ENCODE assay signal across 16 cellular contexts in the genomic region with DNA sequence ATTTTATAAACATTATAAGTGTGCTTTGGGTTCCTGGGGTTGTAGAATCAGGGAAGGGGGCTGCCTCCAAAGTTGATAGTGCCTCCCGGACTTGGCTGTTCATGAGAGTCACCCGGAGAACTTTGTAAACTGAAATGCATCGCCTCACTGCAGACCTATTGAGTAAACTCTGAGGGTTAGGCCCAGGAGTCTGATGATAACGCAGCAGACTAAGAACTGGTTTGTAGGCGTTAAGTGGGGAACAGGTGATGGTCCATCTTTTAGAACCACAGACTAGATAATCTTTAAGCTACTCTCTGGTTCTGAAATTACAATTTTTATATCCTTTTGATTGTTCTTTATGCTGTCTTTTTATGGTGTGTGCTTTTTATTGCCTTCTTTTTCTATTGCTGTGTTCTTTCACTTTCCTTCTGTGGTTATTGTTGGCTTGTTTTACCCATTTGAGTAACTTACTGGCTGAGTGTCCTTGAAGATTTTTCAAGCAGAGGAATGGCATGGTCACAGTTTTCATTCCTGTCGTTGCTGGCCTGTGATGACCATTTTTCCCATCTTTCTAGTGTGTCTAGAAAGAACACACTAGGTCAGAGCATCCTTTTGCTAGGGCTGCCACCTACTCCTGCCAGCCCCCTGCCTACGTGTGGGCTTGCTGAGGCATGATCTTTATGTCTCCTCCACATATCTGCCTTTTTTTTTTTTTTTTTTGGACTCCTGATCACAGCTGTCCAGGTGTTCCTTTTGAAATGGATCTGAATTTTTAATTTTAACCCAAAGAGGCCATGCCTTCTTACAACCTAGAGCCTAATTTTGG. TPM values are rescaled to one million over a fixed set of nuclear protein-coding genes. Genes with fewer than 3 reads are reported as not detected.
A peak's percentile ranks its signal among the peaks of the same experiment; 100 is the strongest.
DNase-seq lines count a peak whose midpoint lies in the region; ATAC-seq, FAIRE-seq and TF ChIP-seq lines count a peak whose summit lies in the region.
"Had no signal": no experiment of that assay in that cellular context is flagged by ENCODE, and none has a peak within 500 bp of the region (broad histone marks: within the 10 kb centered on the region; RNA-seq: fewer than 3 reads in every experiment).

No MANE protein-coding gene starts in this region.

- TF ChIP-seq POLR2A in IMR-90 (IDR thresholded peaks at IDR 0.05; ENCODE audit: low read depth, low read length) (no peak), GM12891 (IDR thresholded peaks at IDR 0.05; ENCODE audit: low read depth, low read length) (no peak)

- no peak overlapping the region for H4K91ac ChIP-seq in IMR-90 (ENCODE audit: insufficient read depth, low read depth, low read length)

- no peak for FAIRE-seq in GM12891 (lab: Jason Lieb, UNC)

- no peak overlapping the region for H2BK120ac ChIP-seq in IMR-90 (ENCODE audit: low read depth, low read length)

- WGBS in IMR-90 (ENCODE audit: extremely low coverage in 2 of 2, insufficient read length in 1 of 2), 2 experiments = 96% methylated on average over 3 of the region's 7 CpGs; no CpG with 5 or more reads in 1 of the 2 experiments

- no peak overlapping the region for H2AFZ ChIP-seq in IMR-90 (replicated peaks; ENCODE audit: low read length, poor library complexity)

- peak; percentile 79 for ATAC-seq in GM19463 (IDR thresholded peaks at IDR 0.05; ENCODE audit: unreplicated experiment)
- no peak for ATAC-seq in IMR-90 (ENCODE audit: low read depth)
- ATAC-seq in HG02763 (IDR thresholded peaks at IDR 0.05; ENCODE audit: unreplicated experiment) = no peak
- ATAC-seq: left ventricle myocardium superior had no signal

- no peak overlapping the region for H3K4ac ChIP-seq in IMR-90 (ENCODE audit: low read depth, low read length)

- POLR2A ChIA-PET in IMR-90 (lab: Charles Lee; ENCODE audit: unreplicated experiment) (no interaction called here), A673 (lab: Charles Lee; ENCODE audit: low non-redundant PET) (no interaction called here)

- H3K9ac ChIP-seq in IMR-90 (ENCODE audit: low read depth, low read length) (no peak overlapping the region), mucosa of rectum (ENCODE audit: low read depth in 1 of 2, low read length in 2 of 2) (no peak overlapping the region)

- dilution Hi-C loops in IMR-90 (cut with HindIII; ENCODE audit: low sequenced_read_pairs, unreplicated experiment) = no loop called here

- peaks cover 18% of the 10 kb centered on the region for H3K4me1 ChIP-seq in IMR-90 (ENCODE audit: control insufficient read depth, insufficient read depth, low read length)
- H3K4me1 ChIP-seq in mucosa of rectum (ENCODE audit: control insufficient read depth in 2 of 2, insufficient read depth in 2 of 2, low read length in 2 of 2) = peaks cover 32 to 61% of the 10 kb centered on the region in 2 donors
- H3K4me1 ChIP-seq in A673 (ENCODE audit: insufficient read depth, low read length, poor library complexity, severe bottlenecking) = no peaks in the 10 kb centered on the region
- H3K4me1 ChIP-seq: breast epithelium had no signal

- no peak overlapping the region for H3K4me2 ChIP-seq in IMR-90 (ENCODE audit: low read depth, low read length)

- 0 out of 2 replicates have a peak overlapping the region, but pooled peaks have one; percentile 4 for H3K14ac ChIP-seq in IMR-90 (replicated peaks; ENCODE audit: low read depth, low read length)

- intact Hi-C loops in IMR-90 (cut with micrococcal nuclease) (no loop called here), A673 (cut with micrococcal nuclease; ENCODE audit: unreplicated experiment) (no loop called here)

- BruUV-seq in IMR-90 (replicated peaks; lab: Mats Ljungman, UMichigan) (no TSS peak), A673 (replicated peaks; lab: Mats Ljungman, UMichigan) (no TSS peak)

- no peak overlapping the region for H3K23ac ChIP-seq in IMR-90 (ENCODE audit: low read depth, low read length)

- no peak overlapping the region for H2AK9ac ChIP-seq in IMR-90 (replicated peaks; ENCODE audit: low read depth, low read length, poor library complexity)

- no peak overlapping the region for H2BK20ac ChIP-seq in IMR-90 (ENCODE audit: low read depth, low read length)

- DNase-seq in EH (ENCODE audit: low read depth) (peak; percentile 27), IMR-90 (no peak), A673 (ENCODE audit: low spot score) (no peak), GM12891 (ENCODE audit: insufficient read length, low spot score) (no peak), NCI-H69 (lab: John Stamatoyannopoulos, UW) (no peak)
- DNase-seq: activated naive CD4-positive, alpha-beta T cell treated with anti-CD3 and anti-CD28 coated beads, Interleukin-2, amount 50 U/mL, for 16 hours; activated T-cell treated with anti-CD3 and anti-CD28 coated beads for 4 hours; COR-L47; left ventricle myocardium superior; NCI-H1092; NCI-H345 had no signal

- H3K27me3 ChIP-seq in IMR-90 (ENCODE audit: control insufficient read depth, insufficient read depth, low read length) = no peaks in the 10 kb centered on the region
- no peaks in the 10 kb centered on the region for H3K27me3 ChIP-seq in mucosa of rectum (ENCODE audit: control insufficient read depth in 2 of 2, insufficient read depth in 2 of 2, low read length in 2 of 2)
- H3K27me3 ChIP-seq in A673 (replicated peaks; ENCODE audit: insufficient read depth, low read depth, low read length, poor library complexity) = no peaks in the 10 kb centered on the region
- H3K27me3 ChIP-seq: breast epithelium, suprapubic skin had no signal

- H3K79me1 ChIP-seq in IMR-90 (ENCODE audit: low read depth in 1 of 2, low read length in 2 of 2) = peaks cover 41 to 81% of the 10 kb centered on the region in 2 experiments

- in situ Hi-C loops in IMR-90 (cut with MboI; ENCODE audit: low sequenced_read_pairs) = no loop called here

- peaks cover 26% of the 10 kb centered on the region; the same call in 1 of the 2 replicates for H4K20me1 ChIP-seq in IMR-90 (ENCODE audit: insufficient read depth, low read length)

- no peak overlapping the region for H3K18ac ChIP-seq in IMR-90 (ENCODE audit: low read depth, low read length)

- H3K4me3 ChIP-seq in IMR-90 (ENCODE audit: insufficient read depth, low read depth, low read length) (no peak overlapping the region), mucosa of rectum (ENCODE audit: low read length in 2 of 2) (peak overlapping the region; percentile 20 to 55), A673 (ENCODE audit: low read depth, low read length, poor library complexity, severe bottlenecking) (no peak overlapping the region)
- H3K4me3 ChIP-seq: breast epithelium, suprapubic skin had no signal

- peaks cover 5% of the 10 kb centered on the region; the same call in 1 of the 2 replicates for H3K9me1 ChIP-seq in IMR-90 (ENCODE audit: insufficient read depth, low read length)

- CTCF ChIA-PET in IMR-90 (lab: Yijun Ruan, JAX) (interaction anchor here (0.7 kb wide), 1 partner anchor 47 kb away, joined by 4 read pairs; no protein-coding TSS in a partner anchor), A673 (lab: Charles Lee) (no interaction called here)

- H3K56ac ChIP-seq in IMR-90 (ENCODE audit: extremely low read depth, insufficient read depth, low read length) = no peak overlapping the region

- no peak overlapping the region for H2AK5ac ChIP-seq in IMR-90 (ENCODE audit: low read depth, low read length)

- H3K9me3 ChIP-seq in IMR-90 (ENCODE audit: control insufficient read depth, insufficient read depth, low read length) (no peaks in the 10 kb centered on the region), mucosa of rectum (ENCODE audit: control insufficient read depth in 2 of 2, low read length in 2 of 2) (no peaks in the 10 kb centered on the region), A673 (ENCODE audit: low read depth, low read length, poor library complexity, severe bottlenecking) (no peaks in the 10 kb centered on the region)
- H3K9me3 ChIP-seq: breast epithelium, suprapubic skin had no signal

- H3K27ac ChIP-seq in IMR-90 (ENCODE audit: insufficient read depth, low read length) (no peak overlapping the region), mucosa of rectum (ENCODE audit: low read depth in 2 of 2, low read length in 2 of 2) (peak overlapping the region; percentile 61 to 64), A673 (ENCODE audit: low read depth, low read length, poor library complexity, severe bottlenecking) (no peak overlapping the region)
- H3K27ac ChIP-seq: suprapubic skin had no signal

- H4K8ac ChIP-seq in IMR-90 (ENCODE audit: low read depth in 2 of 2, low read length in 2 of 2) = no peak overlapping the region

- H3K36me3 ChIP-seq in IMR-90 (ENCODE audit: control insufficient read depth, insufficient read depth, low read length) (no peaks in the 10 kb centered on the region), mucosa of rectum (ENCODE audit: control insufficient read depth in 2 of 2, insufficient read depth in 2 of 2, low read length in 2 of 2) (no peaks in the 10 kb centered on the region), A673 (ENCODE audit: insufficient read depth, low read length, poor library complexity, severe bottlenecking) (no peaks in the 10 kb centered on the region)
- H3K36me3 ChIP-seq: breast epithelium, suprapubic skin had no signal

- no peak for TF ChIP-seq CTCF in IMR-90 (conservative IDR thresholded peaks at IDR 0.05; ENCODE audit: low read depth, low read length)
- TF ChIP-seq CTCF in A673 (conservative IDR thresholded peaks at IDR 0.05; ENCODE audit: low read depth, low read length) = no peak

- no peak overlapping the region for H4K5ac ChIP-seq in IMR-90 (ENCODE audit: low read depth, low read length)

- no peak overlapping the region for H2BK5ac ChIP-seq in IMR-90 (ENCODE audit: low read depth, low read length, poor library complexity, severe bottlenecking)

- no peak for TF ChIP-seq RAD21 in IMR-90 (IDR thresholded peaks at IDR 0.05; ENCODE audit: low read length)

- H2BK15ac ChIP-seq in IMR-90 (ENCODE audit: low read depth, low read length) = no peak overlapping the region

TF ChIP-seq in IMR-90, 13 proteins besides CTCF, POLR2A, EP300 and RAD21 (continues in another document):
- TF ChIP-seq MXI1 (IDR thresholded peaks at IDR 0.05; ENCODE audit: borderline replicate concordance, low read depth, low read length) (no peak), MAZ (IDR thresholded peaks at IDR 0.05; ENCODE audit: borderline replicate concordance, low read depth, low read length) (no peak)

TF ChIP-seq in GM12891, 5 proteins besides CTCF, POLR2A, EP300 and RAD21:
- TF ChIP-seq TAF1 (IDR thresholded peaks at IDR 0.05; ENCODE audit: low read depth, low read length) (no peak), POLR2AphosphoS5 (IDR thresholded peaks at IDR 0.05; ENCODE audit: low read depth, low read length) (no peak), SPI1 (IDR thresholded peaks at IDR 0.05; ENCODE audit: low read depth, low read length) (no peak), POU2F2 (IDR thresholded peaks at IDR 0.05; ENCODE audit: low read depth, low read length) (no peak), PAX5 (IDR thresholded peaks at IDR 0.05; ENCODE audit: insufficient read depth, low read length, severe bottlenecking) (no peak)
TF ChIP-seq in GM12891: peak in this region for 0.

RNA-seq across cellular contexts. Expression of a gene that starts 30.9 kb away (rescaled TPM):
- total RNA-seq in IMR-90 (2012; rRNA removed) (6.1 and 6.7 TPM in 2 replicates), A673 (2021) (3.9 and 4.4 TPM in 2 replicates)
- polyA plus RNA-seq in IMR-90 (2012; rRNA removed) = 4.3 and 5.1 TPM in 2 replicates
- 3.1 and 3.6 TPM in 2 replicates for polyA plus RNA-seq in IMR-90 (2012; cell fraction: cytosol; rRNA removed)
- polyA plus RNA-seq in IMR-90 (2012; cell fraction: nucleus; rRNA removed; ENCODE audit: low replicate concordance) = 5.1 and 13.1 TPM in 2 replicates
- polyA plus RNA-seq in GM12891 (2012; ENCODE audit: low read depth, missing spikeins) = 0.22 TPM

Comparison
In these comparisons a context has a peak if more than half of its experiments do, and no peak if none do; other contexts are left out.
1. H3K27ac ChIP-seq: peak in mucosa of rectum (2 of 2); none in IMR-90 (single experiment) and A673 (single experiment).
2. H3K4me3 ChIP-seq: peak in mucosa of rectum (2 of 2); none in IMR-90 (single experiment) and A673 (single experiment).